In genomic region chr2:238202326-238203103, GRCh38 we compare ENCODE assay signal across 8 cellular contexts. TPM values are rescaled to one million over a fixed set of nuclear protein-coding genes. Genes with fewer than 3 reads are reported as not detected.
DNase-seq lines count a peak whose midpoint lies in the region; ATAC-seq and TF ChIP-seq lines count a peak whose summit lies in the region.

No MANE protein-coding gene starts in this region.

- peak overlapping the region; percentile 51 to 97 (median 82) for H3K4me3 ChIP-seq in sigmoid colon

- H3K27me3 ChIP-seq in sigmoid colon, result no peaks in the 10 kb centered on the region

- peaks cover 18% of the 10 kb centered on the region for H3K4me1 Mint-ChIP-seq in Calu3 (ENCODE audit: low read depth, unreplicated experiment)
- peaks cover 57% of the 10 kb centered on the region for H3K4me1 Mint-ChIP-seq in activated T-cell treated with anti-CD3 and anti-CD28 coated beads, Interleukin-2, amount 50 U/mL, for 24 hours (ENCODE audit: low read depth)

- peak overlapping the region; percentile 90 to 99 (median 95) for H3K27ac ChIP-seq in sigmoid colon

- H3K36me3 Mint-ChIP-seq in Calu3 (ENCODE audit: insufficient read depth, unreplicated experiment), result peaks cover 22% of the 10 kb centered on the region
- peaks cover 42% of the 10 kb centered on the region for H3K36me3 Mint-ChIP-seq in activated T-cell treated with anti-CD3 and anti-CD28 coated beads, Interleukin-2, amount 50 U/mL, for 24 hours (ENCODE audit: low read depth)

- peak overlapping the region; percentile 64 for H3K27ac Mint-ChIP-seq in Calu3 (ENCODE audit: unreplicated experiment)
- peak overlapping the region; percentile 92 for H3K27ac Mint-ChIP-seq in activated T-cell treated with anti-CD3 and anti-CD28 coated beads, Interleukin-2, amount 50 U/mL, for 24 hours

- no peaks in the 10 kb centered on the region for H3K27me3 Mint-ChIP-seq in Calu3 (ENCODE audit: unreplicated experiment)
- no peaks in the 10 kb centered on the region for H3K27me3 Mint-ChIP-seq in activated T-cell treated with anti-CD3 and anti-CD28 coated beads, Interleukin-2, amount 50 U/mL, for 24 hours

- no peak for TF ChIP-seq EP300 in sigmoid colon (IDR thresholded peaks at IDR 0.05)

- CTCF ChIA-PET in Calu3 (lab: Charles Lee), result interaction anchor here (0.6 to 0.7 kb wide), 2 partner anchors 83 to 98 kb away, joined by 4 to 5 read pairs; no protein-coding TSS in a partner anchor

- BruUV-seq in Calu3 (replicated peaks; lab: Mats Ljungman, UMichigan), result TSS peak; percentile 36

- H3K9me3 Mint-ChIP-seq in Calu3 (ENCODE audit: low read depth, unreplicated experiment), result no peaks in the 10 kb centered on the region
- no peaks in the 10 kb centered on the region for H3K9me3 Mint-ChIP-seq in activated T-cell treated with anti-CD3 and anti-CD28 coated beads, Interleukin-2, amount 50 U/mL, for 24 hours

- H3K4me1 ChIP-seq in sigmoid colon, result peaks cover 0 to 54% (median 47%) of the 10 kb centered on the region in 4 donors

- intact Hi-C loops in Calu3 (cut with micrococcal nuclease; ENCODE audit: unreplicated experiment), result no loop called here
- intact Hi-C loops in sigmoid colon (cut with DNase I), result loop anchor here (2.0 to 10.0 kb wide), 2 partner anchors 36 to 62 kb away; no protein-coding TSS in a partner anchor

- no peak for DNase-seq in Calu3
- DNase-seq in activated T-cell treated with anti-CD3 and anti-CD28 coated beads, Interleukin-2, amount 50 U/mL, for 24 hours, result no peak
- peak; percentile 31 for DNase-seq in germinal center (ENCODE audit: low spot score)
- DNase-seq in sigmoid colon, result no peak
- no peak for DNase-seq in NCI-H446 treated with DMSO at 0.1 percent for 48 hours (lab: John Stamatoyannopoulos, UW)
- no peak for DNase-seq in inferior parietal cortex (ENCODE audit: extremely low spot score)
- no peak for DNase-seq in NK-92 treated with Interleukin-12 subunit alpha and Interleukin-12 subunit beta, amount 100 ng/mL, for 24 hours (lab: John Stamatoyannopoulos, UW)

- peak; percentile 19 for ATAC-seq in HG03457 (IDR thresholded peaks at IDR 0.05; ENCODE audit: unreplicated experiment)

- H3K4me3 Mint-ChIP-seq in Calu3 (ENCODE audit: low read depth, unreplicated experiment), result peak overlapping the region; percentile 84
- H3K4me3 Mint-ChIP-seq in activated T-cell treated with anti-CD3 and anti-CD28 coated beads, Interleukin-2, amount 50 U/mL, for 24 hours, result peak overlapping the region; percentile 89

- H3K36me3 ChIP-seq in sigmoid colon, result no peaks in the 10 kb centered on the region

- TF ChIP-seq POLR2A in sigmoid colon (IDR thresholded peaks at IDR 0.05), result no peak

- H3K9me3 ChIP-seq in sigmoid colon, result no peaks in the 10 kb centered on the region

- WGBS in sigmoid colon, 2 donors, result 5 to 12% methylated on average over 30 of the region's 30 CpGs

- TF ChIP-seq CTCF in Calu3 (IDR thresholded peaks at IDR 0.05; ENCODE audit: unreplicated experiment), result no peak
- no peak for TF ChIP-seq CTCF in sigmoid colon (IDR thresholded peaks at IDR 0.05)

RNA-seq across cellular contexts. Expression of gene ILKAP, which starts 1.0 kb away (rescaled TPM):
- 51.3 and 55.4 TPM in 2 replicates for total RNA-seq in Calu3 (2022)
- 10 to 100 TPM; 32.2 to 57.3 (median 45.3) TPM for total RNA-seq in sigmoid colon
- polyA plus RNA-seq in sigmoid colon, result 10 to 100 TPM; 26.4 to 40.6 (median 28.0) TPM

RNA-seq across cellular contexts. Expression of gene HES6, which starts 37.3 kb away (rescaled TPM):
- total RNA-seq in Calu3 (2022) (5.9 and 8.0 TPM in 2 replicates), sigmoid colon (10 to 100 TPM; 13.2 to 27.3 (median 18.1) TPM)
- polyA plus RNA-seq in sigmoid colon, result 10 to 100 TPM; 40.7 to 59.2 (median 52.3) TPM

RNA-seq across cellular contexts. Expression of gene ERFE, which starts 43.7 kb away (rescaled TPM):
- 2.4 and 4.0 TPM in 2 replicates for total RNA-seq in Calu3 (2022)
- total RNA-seq in sigmoid colon, result under 1 TPM in 2 of 4 donors, not detected in 2; 0.49 to 0.71 TPM
- polyA plus RNA-seq in sigmoid colon, result under 1 TPM in 1 of 3 donors, not detected in 2; 0.42 TPM
